In genomic region chr5:170283296-170283695, GRCh38 we compare ENCODE assay signal across 18 cellular contexts. TPM values are rescaled to one million over a fixed set of nuclear protein-coding genes. Genes with fewer than 3 reads are reported as not detected.
A peak's percentile ranks its signal among the peaks of the same experiment; 100 is the strongest.
DNase-seq lines count a peak whose midpoint lies in the region; ATAC-seq and TF ChIP-seq lines count a peak whose summit lies in the region.
"Had no signal": no experiment of that assay in that cellular context is flagged by ENCODE, and none has a peak within 500 bp of the region (broad histone marks: within the 10 kb centered on the region; RNA-seq: fewer than 3 reads in every experiment).

No MANE protein-coding gene starts in this region.

- H3K27ac Mint-ChIP-seq in activated naive CD4-positive, alpha-beta T cell treated with anti-CD3 and anti-CD28 coated beads for 36 hours = peak overlapping the region; percentile 76
- peak overlapping the region; percentile 74 for H3K27ac Mint-ChIP-seq in activated CD4-positive, alpha-beta memory T cell treated with anti-CD3 and anti-CD28 coated beads for 36 hours
- H3K27ac Mint-ChIP-seq in dendritic cell treated with granulocyte-macrophage colony-stimulating factor and Interleukin-4, amounts not matched to agents 40 ng/mL and 50 ng/mL, for 4 days = peak overlapping the region; percentile 47
- H3K27ac Mint-ChIP-seq in stimulated activated naive CD8-positive, alpha-beta T cell treated with anti-CD3 and anti-CD28 coated beads, Interleukin-15, amount 100 ng/mL, for 72 hours = peak overlapping the region; percentile 74 to 78

- no peak overlapping the region for H3K4me2 ChIP-seq in smooth muscle cell

- no peak for TF ChIP-seq POLR2A in vagina (IDR thresholded peaks at IDR 0.05)

- TF ChIP-seq CTCF in right atrium auricular region (IDR thresholded peaks at IDR 0.05) (no peak), vagina (IDR thresholded peaks at IDR 0.05) (no peak), smooth muscle cell (IDR thresholded peaks at IDR 0.05; ENCODE audit: borderline replicate concordance, insufficient read depth, poor library complexity, severe bottlenecking) (no peak)

- no peak for DNase-seq in activated naive CD4-positive, alpha-beta T cell treated with anti-CD3 and anti-CD28 coated beads for 36 hours
- no peak for DNase-seq in activated naive CD4-positive, alpha-beta T cell treated with Interleukin-2 at 50 U/mL for 16 hours
- no peak for DNase-seq in activated CD4-positive, alpha-beta memory T cell treated with anti-CD3 and anti-CD28 coated beads for 36 hours
- DNase-seq in stimulated activated naive CD8-positive, alpha-beta T cell treated with anti-CD3 and anti-CD28 coated beads, Interleukin-15, amount 100 ng/mL, for 72 hours = no peak
- DNase-seq in right atrium auricular region (ENCODE audit: low spot score) = no peak
- no peak for DNase-seq in vagina (ENCODE audit: extremely low spot score in 2 of 2)
- no peak for DNase-seq in smooth muscle cell (lab: John Stamatoyannopoulos, UW; ENCODE audit: unreplicated experiment)
- DNase-seq: brain microvascular endothelial cell, heart left ventricle, KG1, left ventricle myocardium superior, NCI-H1048, NCI-H2029 treated with DMSO at 0.1 percent for 48 hours, NCI-H510A treated with DMSO at 0.1 percent for 48 hours, testis had no signal

- H3K4me3 ChIP-seq in right atrium auricular region (no peak overlapping the region), vagina (no peak overlapping the region), smooth muscle cell (no peak overlapping the region)
- H3K4me3 ChIP-seq: coronary artery, testis had no signal

- H3F3A ChIP-seq in smooth muscle cell (ENCODE audit: low read depth) = no peaks in the 10 kb centered on the region

- peaks cover 0 to 29% of the 10 kb centered on the region in 2 donors for H3K4me1 ChIP-seq in right atrium auricular region
- H3K4me1 ChIP-seq in vagina = peaks cover 20% of the 10 kb centered on the region
- H3K4me1 ChIP-seq in smooth muscle cell (ENCODE audit: low read depth) = peaks cover 19% of the 10 kb centered on the region

- H4K20me1 ChIP-seq in smooth muscle cell (ENCODE audit: low read depth) = no peaks in the 10 kb centered on the region

- peaks cover 94% of the 10 kb centered on the region for H3K4me1 Mint-ChIP-seq in activated naive CD4-positive, alpha-beta T cell treated with anti-CD3 and anti-CD28 coated beads for 36 hours (ENCODE audit: low read depth)
- H3K4me1 Mint-ChIP-seq in activated CD4-positive, alpha-beta memory T cell treated with anti-CD3 and anti-CD28 coated beads for 36 hours (ENCODE audit: low read depth) = peaks cover 97% of the 10 kb centered on the region
- peaks cover 91% of the 10 kb centered on the region for H3K4me1 Mint-ChIP-seq in dendritic cell treated with granulocyte-macrophage colony-stimulating factor and Interleukin-4, amounts not matched to agents 40 ng/mL and 50 ng/mL, for 4 days (ENCODE audit: low read depth)
- H3K4me1 Mint-ChIP-seq in stimulated activated naive CD8-positive, alpha-beta T cell treated with anti-CD3 and anti-CD28 coated beads, Interleukin-15, amount 100 ng/mL, for 72 hours = peaks cover 100% of the 10 kb centered on the region

- WGBS in smooth muscle cell (ENCODE audit: low lambda C conversion rate) = 88% methylated on average over 1 of the region's 1 CpG

- H3K9me3 ChIP-seq in right atrium auricular region = peaks cover 0 to 12% of the 10 kb centered on the region in 2 donors
- H3K9me3 ChIP-seq in vagina = no peaks in the 10 kb centered on the region
- H3K9me3 ChIP-seq in smooth muscle cell (replicated peaks; ENCODE audit: low read depth) = no peaks in the 10 kb centered on the region
- H3K9me3 ChIP-seq: testis had no signal

- no peaks in the 10 kb centered on the region for H3K27me3 Mint-ChIP-seq in activated naive CD4-positive, alpha-beta T cell treated with anti-CD3 and anti-CD28 coated beads for 36 hours (ENCODE audit: low read depth)
- H3K27me3 Mint-ChIP-seq in activated CD4-positive, alpha-beta memory T cell treated with anti-CD3 and anti-CD28 coated beads for 36 hours = no peaks in the 10 kb centered on the region
- no peaks in the 10 kb centered on the region for H3K27me3 Mint-ChIP-seq in dendritic cell treated with granulocyte-macrophage colony-stimulating factor and Interleukin-4, amounts not matched to agents 40 ng/mL and 50 ng/mL, for 4 days
- H3K27me3 Mint-ChIP-seq in stimulated activated naive CD8-positive, alpha-beta T cell treated with anti-CD3 and anti-CD28 coated beads, Interleukin-15, amount 100 ng/mL, for 72 hours = no peaks in the 10 kb centered on the region

- H3K4me3 Mint-ChIP-seq in activated naive CD4-positive, alpha-beta T cell treated with anti-CD3 and anti-CD28 coated beads for 36 hours = no peak overlapping the region
- no peak overlapping the region for H3K4me3 Mint-ChIP-seq in activated CD4-positive, alpha-beta memory T cell treated with anti-CD3 and anti-CD28 coated beads for 36 hours
- H3K4me3 Mint-ChIP-seq in dendritic cell treated with granulocyte-macrophage colony-stimulating factor and Interleukin-4, amounts not matched to agents 40 ng/mL and 50 ng/mL, for 4 days = no peak overlapping the region
- peak overlapping the region; percentile 51 to 71 for H3K4me3 Mint-ChIP-seq in stimulated activated naive CD8-positive, alpha-beta T cell treated with anti-CD3 and anti-CD28 coated beads, Interleukin-15, amount 100 ng/mL, for 72 hours

- intact Hi-C loops in activated naive CD4-positive, alpha-beta T cell treated with anti-CD3 and anti-CD28 coated beads for 36 hours (cut with micrococcal nuclease) = no loop called here
- intact Hi-C loops in activated CD4-positive, alpha-beta memory T cell treated with anti-CD3 and anti-CD28 coated beads for 36 hours (cut with micrococcal nuclease) = no loop called here
- intact Hi-C loops in dendritic cell treated with granulocyte-macrophage colony-stimulating factor and Interleukin-4, amounts not matched to agents 40 ng/mL and 50 ng/mL, for 4 days (cut with micrococcal nuclease) = no loop called here
- intact Hi-C loops in vagina (cut with DNase I) = no loop called here

- POLR2A ChIA-PET in activated CD4-positive, alpha-beta memory T cell treated with anti-CD3 and anti-CD28 coated beads for 36 hours (lab: Charles Lee) = interaction anchor here (0.7 to 1.7 kb wide), 5 partner anchors 9 to 17 kb away, joined by 4 to 9 read pairs (median 5); no protein-coding TSS in a partner anchor

- CTCF ChIA-PET in activated naive CD4-positive, alpha-beta T cell treated with anti-CD3 and anti-CD28 coated beads for 36 hours (lab: Charles Lee) = interaction anchor here (0.6 to 3.3 kb wide), 9 partner anchors 9 to 111 kb away, joined by 3 to 26 read pairs (median 9); partner anchors contain the start of gene LCP2
- CTCF ChIA-PET in activated CD4-positive, alpha-beta memory T cell treated with anti-CD3 and anti-CD28 coated beads for 36 hours (lab: Charles Lee) = interaction anchor here (0.6 to 2.4 kb wide), 7 partner anchors 9 to 508 kb away, joined by 3 to 16 read pairs (median 7); no protein-coding TSS in a partner anchor

- ATAC-seq in stimulated activated naive CD8-positive, alpha-beta T cell treated with anti-CD3 and anti-CD28 coated beads, Interleukin-15, amount 100 ng/mL, for 72 hours = no peak
- ATAC-seq: heart left ventricle, left ventricle myocardium superior had no signal

- H3K9me3 Mint-ChIP-seq in activated naive CD4-positive, alpha-beta T cell treated with anti-CD3 and anti-CD28 coated beads for 36 hours = no peaks in the 10 kb centered on the region
- no peaks in the 10 kb centered on the region for H3K9me3 Mint-ChIP-seq in activated CD4-positive, alpha-beta memory T cell treated with anti-CD3 and anti-CD28 coated beads for 36 hours
- no peaks in the 10 kb centered on the region for H3K9me3 Mint-ChIP-seq in dendritic cell treated with granulocyte-macrophage colony-stimulating factor and Interleukin-4, amounts not matched to agents 40 ng/mL and 50 ng/mL, for 4 days
- no peaks in the 10 kb centered on the region for H3K9me3 Mint-ChIP-seq in stimulated activated naive CD8-positive, alpha-beta T cell treated with anti-CD3 and anti-CD28 coated beads, Interleukin-15, amount 100 ng/mL, for 72 hours

- no peaks in the 10 kb centered on the region for H3K79me2 ChIP-seq in smooth muscle cell (ENCODE audit: low read depth)

- H3K9ac ChIP-seq in smooth muscle cell (ENCODE audit: low read depth) = no peak overlapping the region

- no peak overlapping the region for H2AFZ ChIP-seq in smooth muscle cell (ENCODE audit: low read depth)

- no peaks in the 10 kb centered on the region for H3K36me3 ChIP-seq in right atrium auricular region
- no peaks in the 10 kb centered on the region for H3K36me3 ChIP-seq in vagina
- H3K36me3 ChIP-seq in smooth muscle cell (ENCODE audit: low read depth) = no peaks in the 10 kb centered on the region
- H3K36me3 ChIP-seq: brain microvascular endothelial cell had no signal

- H3K27ac ChIP-seq in right atrium auricular region (no peak overlapping the region), vagina (no peak overlapping the region), smooth muscle cell (ENCODE audit: low read depth) (no peak overlapping the region)
- H3K27ac ChIP-seq: brain microvascular endothelial cell, coronary artery, testis had no signal

- H3K27me3 ChIP-seq in right atrium auricular region (no peaks in the 10 kb centered on the region), vagina (no peaks in the 10 kb centered on the region), smooth muscle cell (ENCODE audit: low read depth) (no peaks in the 10 kb centered on the region)
- H3K27me3 ChIP-seq: brain microvascular endothelial cell, heart left ventricle, testis had no signal

- peaks cover 59% of the 10 kb centered on the region for H3K36me3 Mint-ChIP-seq in activated naive CD4-positive, alpha-beta T cell treated with anti-CD3 and anti-CD28 coated beads for 36 hours (ENCODE audit: low read depth)
- peaks cover 66% of the 10 kb centered on the region for H3K36me3 Mint-ChIP-seq in activated CD4-positive, alpha-beta memory T cell treated with anti-CD3 and anti-CD28 coated beads for 36 hours
- H3K36me3 Mint-ChIP-seq in dendritic cell treated with granulocyte-macrophage colony-stimulating factor and Interleukin-4, amounts not matched to agents 40 ng/mL and 50 ng/mL, for 4 days (ENCODE audit: low read depth) = peaks cover 100% of the 10 kb centered on the region

RNA-seq across cellular contexts. Expression of gene LCP2, which starts 14.3 kb away (rescaled TPM):
- total RNA-seq in activated naive CD4-positive, alpha-beta T cell treated with anti-CD3 and anti-CD28 coated beads for 36 hours = 100 to 1,000 TPM; 115 to 122 TPM
- 100 to 1,000 TPM; 212 to 213 TPM for total RNA-seq in activated CD4-positive, alpha-beta memory T cell treated with anti-CD3 and anti-CD28 coated beads for 36 hours
- total RNA-seq in right atrium auricular region (1 to 10 TPM; 3.9 to 6.5 TPM), vagina (25.5 TPM), smooth muscle cell (0.45 and 0.54 TPM in 2 replicates)
- 2.2 and 2.7 TPM in 2 replicates for polyA plus RNA-seq in smooth muscle cell

RNA-seq across cellular contexts. Expression of gene C5orf58, which starts 50.5 kb away (rescaled TPM):
- total RNA-seq in activated naive CD4-positive, alpha-beta T cell treated with anti-CD3 and anti-CD28 coated beads for 36 hours = not detected
- not detected for total RNA-seq in activated CD4-positive, alpha-beta memory T cell treated with anti-CD3 and anti-CD28 coated beads for 36 hours
- not detected for total RNA-seq in right atrium auricular region
- total RNA-seq in vagina = not detected
- not detected in 2 replicates for total RNA-seq in smooth muscle cell
- not detected in 2 replicates for polyA plus RNA-seq in smooth muscle cell
- total RNA-seq: heart left ventricle, left ventricle myocardium superior, mononuclear cell had no signal
- polyA plus RNA-seq: heart left ventricle had no signal

Comparison
In these comparisons a context has a peak if more than half of its experiments do, and no peak if none do; other contexts are left out.
1. H3K4me3 Mint-ChIP-seq: peak in stimulated activated naive CD8-positive, alpha-beta T cell treated with anti-CD3 and anti-CD28 coated beads, Interleukin-15, amount 100 ng/mL, for 72 hours (2 of 2); none in activated naive CD4-positive, alpha-beta T cell treated with anti-CD3 and anti-CD28 coated beads for 36 hours (single experiment), activated CD4-positive, alpha-beta memory T cell treated with anti-CD3 and anti-CD28 coated beads for 36 hours (single experiment) and dendritic cell treated with granulocyte-macrophage colony-stimulating factor and Interleukin-4, amounts not matched to agents 40 ng/mL and 50 ng/mL, for 4 days (single experiment).
2. Peak in every context shown above with its lines, with median percentiles within 50 percentile points of each other: H3K27ac Mint-ChIP-seq.